11 cellular contexts compared by ENCODE assay signal in genomic region chr11:67099841-67100324, GRCh38. TPM values are rescaled to one million over a fixed set of nuclear protein-coding genes. Genes with fewer than 3 reads are reported as not detected.
A peak's percentile ranks its signal among the peaks of the same experiment; 100 is the strongest.
DNase-seq lines count a peak whose midpoint lies in the region; ATAC-seq and TF ChIP-seq lines count a peak whose summit lies in the region.
"Had no signal": no experiment of that assay in that cellular context is flagged by ENCODE, and none has a peak within 500 bp of the region (broad histone marks: within the 10 kb centered on the region; RNA-seq: fewer than 3 reads in every experiment).

No MANE protein-coding gene starts in this region.

- BruUV-seq in A673 (replicated peaks; lab: Mats Ljungman, UMichigan) (no TSS peak), PC-9 (replicated peaks; lab: Mats Ljungman, UMichigan) (no TSS peak)

- no peaks in the 10 kb centered on the region for H3K27me3 ChIP-seq in BLaER1 treated with 17β-estradiol and CSF1 and Interleukin-3, amounts not matched to agents 10 nM and 100 nM
- H3K27me3 ChIP-seq in endodermal cell (ENCODE audit: control insufficient read depth, insufficient read depth, low read length, poor library complexity, severe bottlenecking) (no peaks in the 10 kb centered on the region), tibial artery (peaks cover 0 to 2% of the 10 kb centered on the region in 2 donors), A673 (replicated peaks; ENCODE audit: insufficient read depth, low read depth, low read length, poor library complexity) (no peaks in the 10 kb centered on the region), PC-9 (ENCODE audit: insufficient read depth, low read depth) (no peaks in the 10 kb centered on the region)
- H3K27me3 ChIP-seq: upper lobe of right lung had no signal

- POLR2A ChIA-PET in A673 (lab: Charles Lee; ENCODE audit: low non-redundant PET) (no interaction called here), PC-9 (lab: Charles Lee; ENCODE audit: unreplicated experiment) (no interaction called here)

- no peaks in the 10 kb centered on the region for H3K36me3 ChIP-seq in BLaER1 treated with 17β-estradiol and CSF1 and Interleukin-3, amounts not matched to agents 10 nM and 100 nM
- H3K36me3 ChIP-seq in KOPT-K1 (ENCODE audit: insufficient read depth, low read length), result no peaks in the 10 kb centered on the region
- no peaks in the 10 kb centered on the region for H3K36me3 ChIP-seq in endodermal cell (ENCODE audit: control insufficient read depth, insufficient read depth, low read length)
- no peaks in the 10 kb centered on the region for H3K36me3 ChIP-seq in tibial artery
- no peaks in the 10 kb centered on the region for H3K36me3 ChIP-seq in A673 (ENCODE audit: insufficient read depth, low read length, poor library complexity, severe bottlenecking)
- H3K36me3 ChIP-seq in PC-9 (ENCODE audit: low read depth), result no peaks in the 10 kb centered on the region
- H3K36me3 ChIP-seq: upper lobe of right lung had no signal

- peak overlapping the region; percentile 47 to 81 (median 69) for H3K4me2 ChIP-seq in BLaER1 treated with 17β-estradiol and CSF1 and Interleukin-3, amounts not matched to agents 10 nM and 100 nM
- H3K4me2 ChIP-seq in PC-9, result no peak overlapping the region

- H3K27me3 Mint-ChIP-seq in endodermal cell (ENCODE audit: insufficient read depth), result no peaks in the 10 kb centered on the region

- no peaks in the 10 kb centered on the region for H3K9me2 ChIP-seq in PC-9 (ENCODE audit: insufficient read depth)

- peak overlapping the region in 7 of 11 experiments; percentile 2 to 44 (median 21); a peak in 12 of 22 replicates for H3K27ac ChIP-seq in BLaER1 treated with 17β-estradiol and CSF1 and Interleukin-3, amounts not matched to agents 10 nM and 100 nM
- peak overlapping the region; percentile 54 for H3K27ac ChIP-seq in KOPT-K1 (ENCODE audit: low read depth, low read length, poor library complexity, severe bottlenecking)
- no peak overlapping the region for H3K27ac ChIP-seq in endodermal cell (ENCODE audit: low read depth, low read length)
- no peak overlapping the region for H3K27ac ChIP-seq in substantia nigra (ENCODE audit: low read depth, low read length, poor library complexity, severe bottlenecking)
- no peak overlapping the region for H3K27ac ChIP-seq in tibial artery
- no peak overlapping the region for H3K27ac ChIP-seq in A673 (ENCODE audit: low read depth, low read length, poor library complexity, severe bottlenecking)
- H3K27ac ChIP-seq in PC-9, result no peak overlapping the region
- H3K27ac ChIP-seq: upper lobe of right lung had no signal

- no peak for TF ChIP-seq CTCF in endodermal cell (conservative IDR thresholded peaks at IDR 0.05)
- TF ChIP-seq CTCF in tibial artery (IDR thresholded peaks at IDR 0.05), result no peak
- TF ChIP-seq CTCF in A673 (conservative IDR thresholded peaks at IDR 0.05; ENCODE audit: low read depth, low read length), result no peak
- no peak for TF ChIP-seq CTCF in PC-9 (conservative IDR thresholded peaks at IDR 0.05)

- peak; percentile 62 for ATAC-seq in GM18907 (IDR thresholded peaks at IDR 0.05; ENCODE audit: unreplicated experiment)
- ATAC-seq: upper lobe of right lung had no signal

- H3K36me3 Mint-ChIP-seq in endodermal cell (ENCODE audit: low read depth), result no peaks in the 10 kb centered on the region

- DNase-seq in endodermal cell (no peak), substantia nigra (lab: John Stamatoyannopoulos, UW) (no peak), tibial artery (no peak), A673 (ENCODE audit: low spot score) (no peak), PC-9 (no peak)
- DNase-seq: C1 segment of cervical spinal cord, NCI-H1436 treated with DMSO at 0.1 percent for 48 hours, upper lobe of right lung had no signal

- CTCF ChIA-PET in A673 (lab: Charles Lee), result interaction anchor here (0.5 kb wide), 1 partner anchor 47 kb away, joined by 7 read pairs; no protein-coding TSS in a partner anchor
- CTCF ChIA-PET in PC-9 (lab: Charles Lee), result no interaction called here

- no peak overlapping the region for H3K4me3 ChIP-seq in BLaER1 treated with 17β-estradiol and CSF1 and Interleukin-3, amounts not matched to agents 10 nM and 100 nM
- no peak overlapping the region for H3K4me3 ChIP-seq in endodermal cell (ENCODE audit: low read length)
- H3K4me3 ChIP-seq in tibial artery, result no peak overlapping the region
- no peak overlapping the region for H3K4me3 ChIP-seq in A673 (ENCODE audit: low read depth, low read length, poor library complexity, severe bottlenecking)
- no peak overlapping the region for H3K4me3 ChIP-seq in PC-9
- H3K4me3 ChIP-seq: upper lobe of right lung had no signal

- H3K27ac Mint-ChIP-seq in endodermal cell, result peak overlapping the region; percentile 37

- no peaks in the 10 kb centered on the region for H3K9me3 Mint-ChIP-seq in endodermal cell

- H2AFZ ChIP-seq in PC-9, result no peak overlapping the region

- H3K4me1 Mint-ChIP-seq in endodermal cell, result peaks cover 2% of the 10 kb centered on the region

- peaks cover 22 to 55% (median 38%) of the 10 kb centered on the region in 10 experiments for H3K4me1 ChIP-seq in BLaER1 treated with 17β-estradiol and CSF1 and Interleukin-3, amounts not matched to agents 10 nM and 100 nM
- no peaks in the 10 kb centered on the region for H3K4me1 ChIP-seq in endodermal cell (ENCODE audit: control insufficient read depth, insufficient read depth, low read length)
- H3K4me1 ChIP-seq in tibial artery, result no peaks in the 10 kb centered on the region
- H3K4me1 ChIP-seq in A673 (ENCODE audit: insufficient read depth, low read length, poor library complexity, severe bottlenecking), result no peaks in the 10 kb centered on the region
- H3K4me1 ChIP-seq in PC-9 (replicated peaks; ENCODE audit: insufficient read depth), result no peaks in the 10 kb centered on the region
- H3K4me1 ChIP-seq: upper lobe of right lung had no signal

- H4K20me1 ChIP-seq in BLaER1 treated with 17β-estradiol and CSF1 and Interleukin-3, amounts not matched to agents 10 nM and 100 nM, result no peaks in the 10 kb centered on the region; a peak in 1 of 22 replicates
- no peaks in the 10 kb centered on the region for H4K20me1 ChIP-seq in PC-9 (ENCODE audit: insufficient read depth)

- H3K9ac ChIP-seq in BLaER1 treated with 17β-estradiol and CSF1 and Interleukin-3, amounts not matched to agents 10 nM and 100 nM, result peak overlapping the region in 6 of 11 experiments; percentile 6 to 42 (median 14); a peak in 7 of 22 replicates
- no peak overlapping the region for H3K9ac ChIP-seq in endodermal cell (ENCODE audit: extremely low read depth, low read length, poor library complexity, severe bottlenecking)

- WGBS in endodermal cell (ENCODE audit: insufficient coverage in 1 of 2, insufficient read length in 1 of 2), 2 experiments, result 95 to 96% methylated on average over 4 to 6 of the region's 6 CpGs

- intact Hi-C loops in tibial artery (cut with DNase I; ENCODE audit: low total_unique reads), result no loop called here
- intact Hi-C loops in A673 (cut with micrococcal nuclease; ENCODE audit: unreplicated experiment), result no loop called here
- intact Hi-C loops in PC-9 (cut with micrococcal nuclease; ENCODE audit: unreplicated experiment), result no loop called here

- no peaks in the 10 kb centered on the region for H3K9me3 ChIP-seq in BLaER1 treated with 17β-estradiol and CSF1 and Interleukin-3, amounts not matched to agents 10 nM and 100 nM (replicated peaks in 1 of 11)
- H3K9me3 ChIP-seq in KOPT-K1 (ENCODE audit: insufficient read depth, low read length, poor library complexity, severe bottlenecking) (no peaks in the 10 kb centered on the region), endodermal cell (ENCODE audit: control insufficient read depth, low read length) (no peaks in the 10 kb centered on the region), tibial artery (no peaks in the 10 kb centered on the region), A673 (ENCODE audit: low read depth, low read length, poor library complexity, severe bottlenecking) (no peaks in the 10 kb centered on the region), PC-9 (ENCODE audit: insufficient read depth, low read depth) (no peaks in the 10 kb centered on the region)
- H3K9me3 ChIP-seq: upper lobe of right lung had no signal

- H3F3A ChIP-seq in PC-9 (ENCODE audit: insufficient read depth, low read depth), result no peaks in the 10 kb centered on the region

- H3K79me2 ChIP-seq in PC-9 (ENCODE audit: low read depth), result no peaks in the 10 kb centered on the region

- no peak overlapping the region for H3K4me3 Mint-ChIP-seq in endodermal cell

RNA-seq across cellular contexts. Expression of gene KDM2A, which starts 19.2 kb away (rescaled TPM):
- total RNA-seq in endodermal cell (10 to 100 TPM; 59.4 to 75.4 TPM), A673 (2021) (105 and 121 TPM in 2 replicates), PC-9 (2021) (117 and 120 TPM in 2 replicates)
- polyA plus RNA-seq in endodermal cell (2013, experiment 1 of 2), result 36.5 TPM
- polyA plus RNA-seq in endodermal cell (2013, experiment 2 of 2), result 34.6 TPM

RNA-seq across cellular contexts. Expression of gene RHOD, which starts 43.2 kb away (rescaled TPM):
- total RNA-seq in endodermal cell (10 to 100 TPM; 17.1 to 18.1 TPM), A673 (2021) (0.83 and 0.88 TPM in 2 replicates), PC-9 (2021) (127 and 156 TPM in 2 replicates)
- polyA plus RNA-seq in endodermal cell (2013, experiment 1 of 2), result 7.7 TPM
- polyA plus RNA-seq in endodermal cell (2013, experiment 2 of 2), result 7.7 TPM

Comparison
In these comparisons a context has a peak if more than half of its experiments do, and no peak if none do; other contexts are left out.
1. H3K27ac ChIP-seq: peak in BLaER1 treated with 17β-estradiol and CSF1 and Interleukin-3, amounts not matched to agents 10 nM and 100 nM (7 of 11) and KOPT-K1 (single experiment); none in endodermal cell (single experiment), substantia nigra (single experiment), tibial artery (0 of 2), A673 (single experiment) and PC-9 (single experiment).